Comparison of ENCODE assay signal across 1 cellular context in the genomic region with DNA sequence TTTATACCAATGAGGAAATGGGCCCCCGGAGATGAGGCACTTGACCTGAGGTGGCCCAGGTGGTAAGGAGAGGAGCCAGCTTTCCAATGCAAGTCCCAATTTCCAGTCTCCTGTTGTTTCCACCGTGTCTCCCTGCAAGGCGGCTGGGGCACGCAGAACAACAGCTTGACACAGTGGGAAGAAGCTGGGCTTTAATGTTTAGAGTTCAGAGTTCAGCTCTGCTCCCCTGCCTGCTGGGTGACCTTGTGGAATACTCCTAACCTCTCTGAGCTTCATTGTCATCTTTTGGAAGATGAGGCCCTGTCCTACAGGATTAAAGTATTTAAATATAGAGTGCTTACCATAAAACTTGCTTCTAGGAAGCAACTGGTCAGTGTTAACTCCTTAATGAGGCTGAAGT.
TF ChIP-seq lines count a peak whose summit lies in the region.

No MANE protein-coding gene starts in this region.

TF ChIP-seq in SK-N-SH treated with all-trans-retinoic acid at 6 μM for 48 hours, 23 proteins besides CTCF, POLR2A, EP300 and RAD21 (continued from another document):
- TF ChIP-seq, protein P1, sequence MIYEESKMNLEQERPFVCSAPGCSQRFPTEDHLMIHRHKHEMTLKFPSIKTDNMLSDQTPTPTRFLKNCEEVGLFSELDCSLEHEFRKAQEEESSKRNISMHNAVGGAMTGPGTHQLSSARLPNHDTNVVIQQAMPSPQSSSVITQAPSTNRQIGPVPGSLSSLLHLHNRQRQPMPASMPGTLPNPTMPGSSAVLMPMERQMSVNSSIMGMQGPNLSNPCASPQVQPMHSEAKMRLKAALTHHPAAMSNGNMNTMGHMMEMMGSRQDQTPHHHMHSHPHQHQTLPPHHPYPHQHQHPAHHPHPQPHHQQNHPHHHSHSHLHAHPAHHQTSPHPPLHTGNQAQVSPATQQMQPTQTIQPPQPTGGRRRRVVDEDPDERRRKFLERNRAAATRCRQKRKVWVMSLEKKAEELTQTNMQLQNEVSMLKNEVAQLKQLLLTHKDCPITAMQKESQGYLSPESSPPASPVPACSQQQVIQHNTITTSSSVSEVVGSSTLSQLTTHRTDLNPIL (CRISPR knock-in tag; IDR thresholded peaks at IDR 0.05; ENCODE audit: low read depth): no peak
- TF ChIP-seq BACH2 (CRISPR knock-in tag; IDR thresholded peaks at IDR 0.05; ENCODE audit: borderline replicate concordance) (no peak), ZC3H10 (CRISPR knock-in tag; IDR thresholded peaks at IDR 0.05) (no peak), ZFP3 (CRISPR knock-in tag; IDR thresholded peaks at IDR 0.05) (no peak), TOX (CRISPR knock-in tag; IDR thresholded peaks at IDR 0.05; ENCODE audit: borderline replicate concordance) (no peak), CSDC2 (CRISPR knock-in tag; IDR thresholded peaks at IDR 0.05) (no peak), ARNTL (CRISPR knock-in tag; IDR thresholded peaks at IDR 0.05; ENCODE audit: borderline replicate concordance, low read depth) (no peak), ESRRG (CRISPR knock-in tag; IDR thresholded peaks at IDR 0.05) (no peak)
- TF ChIP-seq, protein P2, sequence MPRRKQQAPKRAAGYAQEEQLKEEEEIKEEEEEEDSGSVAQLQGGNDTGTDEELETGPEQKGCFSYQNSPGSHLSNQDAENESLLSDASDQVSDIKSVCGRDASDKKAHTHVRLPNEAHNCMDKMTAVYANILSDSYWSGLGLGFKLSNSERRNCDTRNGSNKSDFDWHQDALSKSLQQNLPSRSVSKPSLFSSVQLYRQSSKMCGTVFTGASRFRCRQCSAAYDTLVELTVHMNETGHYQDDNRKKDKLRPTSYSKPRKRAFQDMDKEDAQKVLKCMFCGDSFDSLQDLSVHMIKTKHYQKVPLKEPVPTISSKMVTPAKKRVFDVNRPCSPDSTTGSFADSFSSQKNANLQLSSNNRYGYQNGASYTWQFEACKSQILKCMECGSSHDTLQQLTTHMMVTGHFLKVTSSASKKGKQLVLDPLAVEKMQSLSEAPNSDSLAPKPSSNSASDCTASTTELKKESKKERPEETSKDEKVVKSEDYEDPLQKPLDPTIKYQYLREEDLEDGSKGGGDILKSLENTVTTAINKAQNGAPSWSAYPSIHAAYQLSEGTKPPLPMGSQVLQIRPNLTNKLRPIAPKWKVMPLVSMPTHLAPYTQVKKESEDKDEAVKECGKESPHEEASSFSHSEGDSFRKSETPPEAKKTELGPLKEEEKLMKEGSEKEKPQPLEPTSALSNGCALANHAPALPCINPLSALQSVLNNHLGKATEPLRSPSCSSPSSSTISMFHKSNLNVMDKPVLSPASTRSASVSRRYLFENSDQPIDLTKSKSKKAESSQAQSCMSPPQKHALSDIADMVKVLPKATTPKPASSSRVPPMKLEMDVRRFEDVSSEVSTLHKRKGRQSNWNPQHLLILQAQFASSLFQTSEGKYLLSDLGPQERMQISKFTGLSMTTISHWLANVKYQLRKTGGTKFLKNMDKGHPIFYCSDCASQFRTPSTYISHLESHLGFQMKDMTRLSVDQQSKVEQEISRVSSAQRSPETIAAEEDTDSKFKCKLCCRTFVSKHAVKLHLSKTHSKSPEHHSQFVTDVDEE (CRISPR knock-in tag; IDR thresholded peaks at IDR 0.05): no peak
